ENCODE assay signal across 33 cellular contexts in the genomic region with DNA sequence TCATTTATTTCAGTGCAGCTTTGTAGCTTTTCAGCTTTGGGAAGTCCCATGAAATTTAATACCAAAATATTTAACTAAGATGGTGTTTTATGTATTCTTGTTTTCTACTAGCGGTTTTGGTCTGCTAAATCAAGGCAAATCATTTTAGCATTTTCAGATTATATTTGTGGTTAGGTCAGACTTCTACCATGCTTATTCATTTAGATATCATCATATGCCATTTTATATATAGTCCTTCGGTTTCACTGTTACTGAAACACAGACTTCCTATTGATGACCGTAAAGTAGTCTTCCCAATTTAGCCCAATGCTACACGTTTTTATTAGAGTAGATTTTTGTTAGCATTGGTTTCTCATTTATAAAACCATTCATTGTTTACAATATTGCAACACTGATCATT. TPM values are rescaled to one million over a fixed set of nuclear protein-coding genes. Genes with fewer than 3 reads are reported as not detected.
"Had no signal": no experiment of that assay in that cellular context is flagged by ENCODE, and none has a peak within 500 bp of the region (broad histone marks: within the 10 kb centered on the region; RNA-seq: fewer than 3 reads in every experiment).

No MANE protein-coding gene starts in this region.

- DNase-seq: Karpas-422, MM.1S, MV-4-11, NCI-H1092, NCI-H1105, NCI-H1417 treated with DMSO at 0.1 percent for 48 hours, NCI-H1436 treated with DMSO at 0.1 percent for 48 hours, NCI-H1694 treated with DMSO at 0.1 percent for 48 hours, NCI-H187 treated with DMSO at 0.1 percent for 48 hours, NCI-H2029, NCI-H2081, NCI-H2171 treated with DMSO at 0.1 percent for 48 hours, NCI-H2227 treated with DMSO at 0.1 percent for 48 hours, NCI-H345, NCI-H446, NCI-H510A treated with DMSO at 0.1 percent for 48 hours, NCI-H524 treated with DMSO at 0.1 percent for 48 hours, NCI-H526 treated with DMSO at 0.1 percent for 48 hours, NCI-H748 treated with DMSO at 0.1 percent for 48 hours, NCI-H82, PC-3, Peyer's patch, Right ventricle myocardium superior, RPMI8226, SHP77 treated with DMSO at 0.1 percent for 48 hours, SK-N-SH, SW 1271 had no signal

- H3K4me1 ChIP-seq: Peyer's patch, SJSA1 had no signal

- H3K27me3 ChIP-seq: Peyer's patch had no signal

- H3K27ac ChIP-seq: KMS-11, Peyer's patch, SJSA1 had no signal

- H3K36me3 ChIP-seq: Peyer's patch, SJSA1 had no signal

- ATAC-seq: PC-3 had no signal

- H3K9me3 ChIP-seq: Peyer's patch, SJSA1, SK-N-SH had no signal

- H3K9ac ChIP-seq: KMS-11, SK-N-SH had no signal

- H3K4me2 ChIP-seq: KMS-11, SK-N-SH had no signal

- H3K4me3 ChIP-seq: Peyer's patch, SJSA1 had no signal

RNA-seq across cellular contexts. Expression of gene DYNLRB2, which starts 5.5 kb away (rescaled TPM):
- total RNA-seq: LHCN-M2, MCF 10A, NCI-H460, OCI-LY7, Peyer's patch, SJSA1 had no signal
